In genomic region chr1:192983349-192983980, GRCh38 we compare ENCODE assay signal across 13 cellular contexts.
DNase-seq lines count a peak whose midpoint lies in the region; ATAC-seq and TF ChIP-seq lines count a peak whose summit lies in the region.
"Had no signal": no experiment of that assay in that cellular context is flagged by ENCODE, and none has a peak within 500 bp of the region (broad histone marks: within the 10 kb centered on the region; RNA-seq: fewer than 3 reads in every experiment).

No MANE protein-coding gene starts in this region.

- peaks cover 6% of the 10 kb centered on the region for H3K36me3 Mint-ChIP-seq in activated naive CD4-positive, alpha-beta T cell treated with anti-CD3 and anti-CD28 coated beads, Interleukin-2, amount 10 ng/mL, durations not matched to agents 7 days and 5 days
- H3K36me3 Mint-ChIP-seq in activated T-helper 17 cell treated with anti-CD3 and anti-CD28 coated beads, Interleukin-2, amount 50 U/mL, for 72 hours (ENCODE audit: low read depth) = peaks cover 18% of the 10 kb centered on the region
- peaks cover 18 to 26% of the 10 kb centered on the region in 2 donors for H3K36me3 Mint-ChIP-seq in stimulated activated naive B cell treated with anti-CD40 and anti-IgM and Interleukin-4, amounts not matched to agents 10 μg/mL and 1 μg/mL and 100 μg/mL, for 72 hours

- ATAC-seq in HG02884 (IDR thresholded peaks at IDR 0.05; ENCODE audit: unreplicated experiment) = peak; percentile 94
- peak; percentile 78 for ATAC-seq in activated T-helper 17 cell treated with anti-CD3 and anti-CD28 coated beads, Interleukin-2, amount 50 U/mL, for 72 hours (replicated peaks)
- peak; percentile 63 to 65 for ATAC-seq in stimulated activated naive B cell treated with anti-CD40 and anti-IgM and Interleukin-4, amounts not matched to agents 10 μg/mL and 1 μg/mL and 100 μg/mL, for 72 hours (replicated peaks)
- ATAC-seq in upper lobe of left lung (ENCODE audit: low FRiP score in 2 of 2) = no peak

- TF ChIP-seq EP300 in upper lobe of left lung (IDR thresholded peaks at IDR 0.05) = no peak

- H3K27me3 Mint-ChIP-seq in activated naive CD4-positive, alpha-beta T cell treated with anti-CD3 and anti-CD28 coated beads, Interleukin-2, amount 10 ng/mL, durations not matched to agents 7 days and 5 days = no peaks in the 10 kb centered on the region
- H3K27me3 Mint-ChIP-seq in activated T-helper 17 cell treated with anti-CD3 and anti-CD28 coated beads, Interleukin-2, amount 50 U/mL, for 72 hours = no peaks in the 10 kb centered on the region
- no peaks in the 10 kb centered on the region for H3K27me3 Mint-ChIP-seq in stimulated activated naive B cell treated with anti-CD40 and anti-IgM and Interleukin-4, amounts not matched to agents 10 μg/mL and 1 μg/mL and 100 μg/mL, for 72 hours

- TF ChIP-seq CTCF in upper lobe of left lung (IDR thresholded peaks at IDR 0.05) = no peak

- H3K27me3 ChIP-seq in upper lobe of left lung = no peaks in the 10 kb centered on the region

- no peak overlapping the region for H3K4me3 ChIP-seq in upper lobe of left lung
- H3K4me3 ChIP-seq: coronary artery, skin epidermis had no signal

- no peaks in the 10 kb centered on the region for H3K9me3 Mint-ChIP-seq in activated naive CD4-positive, alpha-beta T cell treated with anti-CD3 and anti-CD28 coated beads, Interleukin-2, amount 10 ng/mL, durations not matched to agents 7 days and 5 days
- H3K9me3 Mint-ChIP-seq in activated T-helper 17 cell treated with anti-CD3 and anti-CD28 coated beads, Interleukin-2, amount 50 U/mL, for 72 hours = peaks cover 14% of the 10 kb centered on the region
- H3K9me3 Mint-ChIP-seq in stimulated activated naive B cell treated with anti-CD40 and anti-IgM and Interleukin-4, amounts not matched to agents 10 μg/mL and 1 μg/mL and 100 μg/mL, for 72 hours = no peaks in the 10 kb centered on the region

- H3K27ac Mint-ChIP-seq in activated naive CD4-positive, alpha-beta T cell treated with anti-CD3 and anti-CD28 coated beads, Interleukin-2, amount 10 ng/mL, durations not matched to agents 7 days and 5 days = no peak overlapping the region
- H3K27ac Mint-ChIP-seq in activated T-helper 17 cell treated with anti-CD3 and anti-CD28 coated beads, Interleukin-2, amount 50 U/mL, for 72 hours = peak overlapping the region; percentile 94
- H3K27ac Mint-ChIP-seq in stimulated activated naive B cell treated with anti-CD40 and anti-IgM and Interleukin-4, amounts not matched to agents 10 μg/mL and 1 μg/mL and 100 μg/mL, for 72 hours = no peak overlapping the region

- TF ChIP-seq POLR2A in upper lobe of left lung (IDR thresholded peaks at IDR 0.05) = no peak

- no peaks in the 10 kb centered on the region for H3K9me3 ChIP-seq in upper lobe of left lung

- 77 to 81% methylated on average over 6 of the region's 6 CpGs for WGBS in upper lobe of left lung, 2 donors

- H3K4me3 Mint-ChIP-seq in activated naive CD4-positive, alpha-beta T cell treated with anti-CD3 and anti-CD28 coated beads, Interleukin-2, amount 10 ng/mL, durations not matched to agents 7 days and 5 days = no peak overlapping the region
- H3K4me3 Mint-ChIP-seq in activated T-helper 17 cell treated with anti-CD3 and anti-CD28 coated beads, Interleukin-2, amount 50 U/mL, for 72 hours = peak overlapping the region; percentile 69
- H3K4me3 Mint-ChIP-seq in stimulated activated naive B cell treated with anti-CD40 and anti-IgM and Interleukin-4, amounts not matched to agents 10 μg/mL and 1 μg/mL and 100 μg/mL, for 72 hours = no peak overlapping the region

- CTCF ChIA-PET in activated naive CD4-positive, alpha-beta T cell treated with anti-CD3 and anti-CD28 coated beads, Interleukin-2, amount 10 ng/mL, durations not matched to agents 7 days and 5 days (lab: Charles Lee) = no interaction called here

- H3K36me3 ChIP-seq in upper lobe of left lung = no peaks in the 10 kb centered on the region

- peak; percentile 38 for DNase-seq in activated naive CD4-positive, alpha-beta T cell treated with Interleukin-2 at 50 U/mL for 16 hours
- no peak for DNase-seq in activated naive CD4-positive, alpha-beta T cell treated with anti-CD3 and anti-CD28 coated beads, Interleukin-2, amount 10 ng/mL, durations not matched to agents 7 days and 5 days
- no peak for DNase-seq in stimulated activated naive B cell treated with anti-CD40 and anti-IgM and Interleukin-4, amounts not matched to agents 10 μg/mL and 1 μg/mL and 100 μg/mL, for 72 hours
- no peak for DNase-seq in occipital lobe (lab: John Stamatoyannopoulos, UW)
- DNase-seq in DMS153 (lab: John Stamatoyannopoulos, UW) = no peak
- no peak for DNase-seq in upper lobe of left lung
- DNase-seq: AML-193, kidney glomerular epithelial cell, NCI-H2081 treated with DMSO at 0.1 percent for 48 hours had no signal

- H3K4me1 Mint-ChIP-seq in activated naive CD4-positive, alpha-beta T cell treated with anti-CD3 and anti-CD28 coated beads, Interleukin-2, amount 10 ng/mL, durations not matched to agents 7 days and 5 days = peaks cover 9% of the 10 kb centered on the region
- H3K4me1 Mint-ChIP-seq in activated T-helper 17 cell treated with anti-CD3 and anti-CD28 coated beads, Interleukin-2, amount 50 U/mL, for 72 hours = peaks cover 49% of the 10 kb centered on the region
- peaks cover 2 to 8% of the 10 kb centered on the region in 2 donors for H3K4me1 Mint-ChIP-seq in stimulated activated naive B cell treated with anti-CD40 and anti-IgM and Interleukin-4, amounts not matched to agents 10 μg/mL and 1 μg/mL and 100 μg/mL, for 72 hours

- H3K27ac ChIP-seq in upper lobe of left lung = no peak overlapping the region
- H3K27ac ChIP-seq: coronary artery had no signal

- H3K4me1 ChIP-seq in upper lobe of left lung = no peaks in the 10 kb centered on the region

Comparison
In these comparisons a context has a peak if more than half of its experiments do, and no peak if none do; other contexts are left out.
1. ATAC-seq: peak in HG02884 (single experiment), activated T-helper 17 cell treated with anti-CD3 and anti-CD28 coated beads, Interleukin-2, amount 50 U/mL, for 72 hours (single experiment) and stimulated activated naive B cell treated with anti-CD40 and anti-IgM and Interleukin-4, amounts not matched to agents 10 μg/mL and 1 μg/mL and 100 μg/mL, for 72 hours (2 of 2); none in upper lobe of left lung (0 of 2).